Comparison of ENCODE assay signal across 7 cellular contexts in the genomic region with DNA sequence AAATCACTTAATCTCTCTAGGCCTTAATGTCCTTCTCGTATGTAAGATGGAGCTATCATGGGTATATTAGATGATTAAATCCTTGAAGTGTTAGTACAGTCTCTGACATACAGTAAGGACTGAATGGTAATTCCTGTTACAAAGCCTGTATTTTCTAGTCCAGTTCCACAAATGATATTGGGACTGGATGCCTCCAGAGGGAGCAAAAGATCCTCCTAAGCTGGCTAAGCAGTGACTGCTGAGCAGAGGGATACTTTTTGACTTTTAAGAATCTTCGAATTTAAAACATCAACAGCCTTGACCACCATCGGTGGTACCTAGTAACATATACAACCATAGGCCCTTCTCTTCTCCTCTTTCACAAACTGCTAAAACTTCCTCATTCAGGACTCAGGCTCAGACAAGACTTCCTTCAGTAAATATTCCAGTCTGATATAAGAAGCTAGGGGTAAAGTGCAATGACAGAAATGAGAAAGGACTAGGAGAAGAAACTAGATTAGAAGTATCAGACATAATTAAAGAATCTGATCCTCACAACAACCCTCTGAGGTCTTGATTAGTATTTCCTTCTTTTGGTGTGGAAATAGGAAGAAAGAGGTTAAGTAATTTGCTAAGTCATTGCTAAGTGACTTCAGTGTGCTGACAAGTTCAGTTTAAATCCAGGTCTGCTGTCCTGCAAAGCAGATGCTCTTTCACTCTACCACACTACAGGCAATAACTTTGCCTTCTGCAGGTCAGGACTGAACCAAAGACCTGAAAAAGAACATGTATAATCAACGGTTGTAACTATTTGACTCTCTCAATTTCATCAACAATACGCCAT. TPM values are rescaled to one million over a fixed set of nuclear protein-coding genes. Genes with fewer than 3 reads are reported as not detected.
DNase-seq lines count a peak whose midpoint lies in the region; ATAC-seq and TF ChIP-seq lines count a peak whose summit lies in the region.

No MANE protein-coding gene starts in this region.

- peaks cover 36% of the 10 kb centered on the region for H3K36me3 Mint-ChIP-seq in CD4-positive, CD25-positive, alpha-beta regulatory T cell

- intact Hi-C loops in mucosa of descending colon (cut with DNase I, micrococcal nuclease), result loop anchor here in 1 of 2 donors (10.0 kb wide), 1 partner anchor 129 kb away; no protein-coding TSS in a partner anchor

- H3K4me3 ChIP-seq in CD4-positive, CD25-positive, alpha-beta regulatory T cell (ENCODE audit: low read depth, low read length), result peak overlapping the region; percentile 20
- H3K4me3 ChIP-seq in HUES64 (ENCODE audit: low read length) (no peak overlapping the region), mucosa of descending colon (no peak overlapping the region)

- H3K36me3 ChIP-seq in CD4-positive, CD25-positive, alpha-beta regulatory T cell (ENCODE audit: control insufficient read depth, insufficient read depth, low read length), result peaks cover 44% of the 10 kb centered on the region
- H3K36me3 ChIP-seq in HUES64 (ENCODE audit: insufficient read depth, low read length) (peaks cover 95% of the 10 kb centered on the region), mucosa of descending colon (ENCODE audit: low read depth) (no peaks in the 10 kb centered on the region)

- no peak overlapping the region for H3K9ac ChIP-seq in HUES64 (ENCODE audit: low read depth, low read length)

- peak overlapping the region in 2 of 3 donors; percentile 6 to 9 for H3K27ac Mint-ChIP-seq in CD4-positive, CD25-positive, alpha-beta regulatory T cell

- no peaks in the 10 kb centered on the region for H3K9me3 ChIP-seq in CD4-positive, CD25-positive, alpha-beta regulatory T cell (ENCODE audit: control insufficient read depth in 2 of 2, low read length in 2 of 2)
- H3K9me3 ChIP-seq in HUES64 (ENCODE audit: insufficient read depth, low read depth, low read length) (no peaks in the 10 kb centered on the region), mucosa of descending colon (no peaks in the 10 kb centered on the region)

- peaks cover 1% of the 10 kb centered on the region for H3K4me1 ChIP-seq in CD4-positive, CD25-positive, alpha-beta regulatory T cell (ENCODE audit: control insufficient read depth, insufficient read depth, low read length, poor library complexity, severe bottlenecking)
- H3K4me1 ChIP-seq in HUES64 (ENCODE audit: insufficient read depth, low read length) (peaks cover 18% of the 10 kb centered on the region), mucosa of descending colon (ENCODE audit: low read depth) (no peaks in the 10 kb centered on the region)

- peak overlapping the region in 1 of 4 donors; percentile 46 for H3K4me3 Mint-ChIP-seq in CD4-positive, CD25-positive, alpha-beta regulatory T cell

- DNase-seq in CD4-positive, CD25-positive, alpha-beta regulatory T cell, result peak in 1 of 3 donors; percentile 26
- DNase-seq in cerebellar cortex (ENCODE audit: low spot score) (peak; percentile 16), mucosa of descending colon (no peak), mesenteric fat pad (ENCODE audit: low spot score) (no peak), NCI-H2227 (lab: John Stamatoyannopoulos, UW; ENCODE audit: unreplicated experiment) (no peak)

- peaks cover 32 to 62% (median 53%) of the 10 kb centered on the region in 4 donors for H3K4me1 Mint-ChIP-seq in CD4-positive, CD25-positive, alpha-beta regulatory T cell

- no peak for ATAC-seq in CD4-positive, CD25-positive, alpha-beta regulatory T cell (ENCODE audit: low read depth in 2 of 2)
- ATAC-seq in mucosa of descending colon, result peak; percentile 69
- no peak for ATAC-seq in HG03196 (IDR thresholded peaks at IDR 0.05; ENCODE audit: unreplicated experiment)

- no peaks in the 10 kb centered on the region for H3K27me3 ChIP-seq in CD4-positive, CD25-positive, alpha-beta regulatory T cell (ENCODE audit: control insufficient read depth, insufficient read depth, low read length)
- H3K27me3 ChIP-seq in HUES64 (ENCODE audit: insufficient read depth, low read length), result no peaks in the 10 kb centered on the region

- no peak for TF ChIP-seq CTCF in mucosa of descending colon (IDR thresholded peaks at IDR 0.05)

- no peak overlapping the region for H3K27ac ChIP-seq in CD4-positive, CD25-positive, alpha-beta regulatory T cell (ENCODE audit: insufficient read depth, low read length, poor library complexity, severe bottlenecking)
- peak overlapping the region; percentile 30; the same call in 1 of the 2 replicates for H3K27ac ChIP-seq in HUES64 (ENCODE audit: low read depth, low read length)

- H3K27me3 Mint-ChIP-seq in CD4-positive, CD25-positive, alpha-beta regulatory T cell, result no peaks in the 10 kb centered on the region

- no peaks in the 10 kb centered on the region for H3K9me3 Mint-ChIP-seq in CD4-positive, CD25-positive, alpha-beta regulatory T cell

- WGBS in HUES64, result 74% methylated on average over 5 of the region's 5 CpGs

RNA-seq across cellular contexts. Expression of gene PTAR1, which starts 13.9 kb away (rescaled TPM):
- total RNA-seq in CD4-positive, CD25-positive, alpha-beta regulatory T cell, result 85.3 TPM
- 10 to 100 TPM; 11.6 to 17.6 (median 14.9) TPM for polyA plus RNA-seq in CD4-positive, CD25-positive, alpha-beta regulatory T cell
- 25.4 TPM for polyA plus RNA-seq in HUES64 (2013, experiment 1 of 2)
- polyA plus RNA-seq in HUES64 (2013, experiment 2 of 2), result 23.4 TPM
- total RNA-seq in mucosa of descending colon, result 10 to 100 TPM; 63.0 to 71.5 (median 68.6) TPM
- total RNA-seq in mesenteric fat pad, result 51.6 TPM
